9 cellular contexts compared by ENCODE assay signal in the genomic region with DNA sequence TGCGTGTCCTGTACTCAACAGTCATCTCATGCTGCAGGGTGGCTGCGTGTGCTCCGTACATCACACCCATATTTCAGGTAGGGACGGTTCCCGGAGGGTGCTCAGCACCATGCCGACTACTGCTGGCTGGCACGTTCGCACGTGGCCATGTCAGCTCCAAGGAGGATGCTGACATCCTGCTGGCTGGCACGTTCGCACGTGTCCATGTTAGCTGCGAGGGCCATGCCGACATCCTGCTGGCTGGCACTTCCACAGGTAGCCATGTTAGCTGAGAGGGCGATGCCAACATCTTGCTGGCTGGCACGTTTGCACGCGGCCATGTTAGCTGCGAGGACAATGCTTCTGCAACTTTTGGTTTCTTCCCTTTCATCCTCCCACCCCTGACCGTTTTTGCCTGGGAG.
"Had no signal": no experiment of that assay in that cellular context is flagged by ENCODE, and none has a peak within 500 bp of the region (broad histone marks: within the 10 kb centered on the region; RNA-seq: fewer than 3 reads in every experiment).

No MANE protein-coding gene starts in this region.

- DNase-seq: activated CD4-positive, alpha-beta memory T cell treated with anti-CD3 and anti-CD28 coated beads, Interleukin-2, amount 10 ng/mL, durations not matched to agents 7 days and 5 days; activated CD4-positive, alpha-beta T cell treated with anti-CD3 and anti-CD28 coated beads for 36 hours; central memory CD4-positive, alpha-beta T cell; mucosa of descending colon; natural killer cell; T1000 had no signal

- H3K36me3 Mint-ChIP-seq: activated naive CD4-positive, alpha-beta T cell treated with anti-CD3 and anti-CD28 coated beads, Interleukin-2, amount 50 U/mL, for 24 hours; natural killer cell had no signal

- H3K9me3 Mint-ChIP-seq: activated CD4-positive, alpha-beta memory T cell treated with anti-CD3 and anti-CD28 coated beads, Interleukin-2, amount 10 ng/mL, durations not matched to agents 7 days and 5 days; activated naive CD4-positive, alpha-beta T cell treated with anti-CD3 and anti-CD28 coated beads, Interleukin-2, amount 50 U/mL, for 24 hours; activated T-helper 2 cell treated with anti-CD3 and anti-CD28 coated beads, Interferon-gamma antibody, Interleukin-2, Interleukin-4, amounts not matched to agents 10 μg/mL and 5 μg/mL and 100 μg/mL, durations not matched to agents 14 hours and 24 hours and 36 hours; dendritic cell treated with granulocyte-macrophage colony-stimulating factor and Interleukin-4, amounts not matched to agents 40 ng/mL and 50 ng/mL, for 4 days; natural killer cell had no signal

- H3K4me1 Mint-ChIP-seq: activated CD4-positive, alpha-beta memory T cell treated with anti-CD3 and anti-CD28 coated beads, Interleukin-2, amount 10 ng/mL, durations not matched to agents 7 days and 5 days; activated CD4-positive, alpha-beta T cell treated with anti-CD3 and anti-CD28 coated beads for 36 hours; activated naive CD4-positive, alpha-beta T cell treated with anti-CD3 and anti-CD28 coated beads, Interleukin-2, amount 50 U/mL, for 24 hours; natural killer cell had no signal

- ATAC-seq: activated CD4-positive, alpha-beta T cell treated with anti-CD3 and anti-CD28 coated beads for 36 hours; mucosa of descending colon; natural killer cell had no signal

- H3K4me3 Mint-ChIP-seq: activated CD4-positive, alpha-beta memory T cell treated with anti-CD3 and anti-CD28 coated beads, Interleukin-2, amount 10 ng/mL, durations not matched to agents 7 days and 5 days; activated CD4-positive, alpha-beta T cell treated with anti-CD3 and anti-CD28 coated beads for 36 hours; activated naive CD4-positive, alpha-beta T cell treated with anti-CD3 and anti-CD28 coated beads, Interleukin-2, amount 50 U/mL, for 24 hours; dendritic cell treated with granulocyte-macrophage colony-stimulating factor and Interleukin-4, amounts not matched to agents 40 ng/mL and 50 ng/mL, for 4 days; natural killer cell had no signal

- H3K27me3 Mint-ChIP-seq: activated CD4-positive, alpha-beta T cell treated with anti-CD3 and anti-CD28 coated beads for 36 hours; dendritic cell treated with granulocyte-macrophage colony-stimulating factor and Interleukin-4, amounts not matched to agents 40 ng/mL and 50 ng/mL, for 4 days had no signal

- H3K27ac Mint-ChIP-seq: activated CD4-positive, alpha-beta memory T cell treated with anti-CD3 and anti-CD28 coated beads, Interleukin-2, amount 10 ng/mL, durations not matched to agents 7 days and 5 days; activated CD4-positive, alpha-beta T cell treated with anti-CD3 and anti-CD28 coated beads for 36 hours; activated naive CD4-positive, alpha-beta T cell treated with anti-CD3 and anti-CD28 coated beads, Interleukin-2, amount 50 U/mL, for 24 hours; activated T-helper 2 cell treated with anti-CD3 and anti-CD28 coated beads, Interferon-gamma antibody, Interleukin-2, Interleukin-4, amounts not matched to agents 10 μg/mL and 5 μg/mL and 100 μg/mL, durations not matched to agents 14 hours and 24 hours and 36 hours; dendritic cell treated with granulocyte-macrophage colony-stimulating factor and Interleukin-4, amounts not matched to agents 40 ng/mL and 50 ng/mL, for 4 days; natural killer cell had no signal
